In the genomic region with DNA sequence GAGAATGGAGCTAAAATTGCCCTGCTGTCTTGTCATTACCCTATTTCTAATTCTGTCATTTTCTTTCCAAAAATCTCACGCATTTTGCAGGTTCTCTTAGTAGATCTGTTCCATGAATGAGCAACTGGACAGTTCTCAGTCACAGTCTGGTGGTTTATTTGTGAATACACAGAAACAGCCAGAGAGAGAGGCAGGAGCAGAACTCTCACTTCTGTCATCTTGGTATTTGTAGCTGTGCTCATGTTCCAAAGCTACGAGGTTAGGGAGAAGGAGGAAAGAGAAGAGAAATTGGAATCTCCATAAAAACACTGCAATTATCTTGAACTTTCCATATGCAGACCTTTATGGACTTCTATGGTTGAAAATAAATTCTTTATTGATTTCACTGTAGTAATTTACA, we compare ENCODE assay signal across 14 cellular contexts.
"Had no signal": no experiment of that assay in that cellular context is flagged by ENCODE, and none has a peak within 500 bp of the region (broad histone marks: within the 10 kb centered on the region; RNA-seq: fewer than 3 reads in every experiment).

No MANE protein-coding gene starts in this region.

- DNase-seq: activated CD4-positive, alpha-beta T cell treated with anti-CD3 and anti-CD28 coated beads, Interleukin-2, amount 50 U/mL, for 4 hours; activated CD4-positive, CD25-positive, alpha-beta regulatory T cell; activated naive CD4-positive, alpha-beta T cell treated with Interleukin-2 at 50 U/mL for 16 hours; activated T-cell treated with anti-CD3 and anti-CD28 coated beads for 4 hours; effector memory CD8-positive, alpha-beta T cell; heart left ventricle; naive thymus-derived CD4-positive, alpha-beta T cell; stimulated activated CD4-positive, alpha-beta T cell treated with anti-CD3 and anti-CD28 coated beads, Interleukin-1b, Interleukin-23, amount 100 ng/mL, for 48 hours; stimulated activated naive CD8-positive, alpha-beta T cell treated with anti-CD3 and anti-CD28 coated beads, Interleukin-15, amount 100 ng/mL, for 72 hours had no signal

- H3K4me1 Mint-ChIP-seq: naive thymus-derived CD4-positive, alpha-beta T cell; stimulated activated naive CD8-positive, alpha-beta T cell treated with anti-CD3 and anti-CD28 coated beads, Interleukin-15, amount 100 ng/mL, for 72 hours had no signal

- H3K4me3 ChIP-seq: heart left ventricle had no signal

- H3K36me3 Mint-ChIP-seq: naive thymus-derived CD4-positive, alpha-beta T cell; type B pancreatic cell had no signal

- H3K27ac ChIP-seq: epithelial cell of prostate, heart left ventricle, parathyroid adenoma had no signal

- H3K4me3 Mint-ChIP-seq: effector memory CD8-positive, alpha-beta T cell; naive thymus-derived CD4-positive, alpha-beta T cell; stimulated activated naive CD8-positive, alpha-beta T cell treated with anti-CD3 and anti-CD28 coated beads, Interleukin-15, amount 100 ng/mL, for 72 hours; type B pancreatic cell had no signal

- H3K9me3 ChIP-seq: heart left ventricle had no signal

- H3K4me1 ChIP-seq: parathyroid adenoma had no signal

- FAIRE-seq: astrocyte, TTC549 had no signal

- ATAC-seq: effector memory CD8-positive, alpha-beta T cell; heart left ventricle; naive thymus-derived CD4-positive, alpha-beta T cell; stimulated activated naive CD8-positive, alpha-beta T cell treated with anti-CD3 and anti-CD28 coated beads, Interleukin-15, amount 100 ng/mL, for 72 hours had no signal

- H3K27me3 Mint-ChIP-seq: effector memory CD8-positive, alpha-beta T cell had no signal

- H3K9me3 Mint-ChIP-seq: effector memory CD8-positive, alpha-beta T cell; stimulated activated naive CD8-positive, alpha-beta T cell treated with anti-CD3 and anti-CD28 coated beads, Interleukin-15, amount 100 ng/mL, for 72 hours; type B pancreatic cell had no signal

- H3K36me3 ChIP-seq: heart left ventricle had no signal

- H3K27ac Mint-ChIP-seq: effector memory CD8-positive, alpha-beta T cell; naive thymus-derived CD4-positive, alpha-beta T cell; stimulated activated naive CD8-positive, alpha-beta T cell treated with anti-CD3 and anti-CD28 coated beads, Interleukin-15, amount 100 ng/mL, for 72 hours; type B pancreatic cell had no signal
